In the genomic region with DNA sequence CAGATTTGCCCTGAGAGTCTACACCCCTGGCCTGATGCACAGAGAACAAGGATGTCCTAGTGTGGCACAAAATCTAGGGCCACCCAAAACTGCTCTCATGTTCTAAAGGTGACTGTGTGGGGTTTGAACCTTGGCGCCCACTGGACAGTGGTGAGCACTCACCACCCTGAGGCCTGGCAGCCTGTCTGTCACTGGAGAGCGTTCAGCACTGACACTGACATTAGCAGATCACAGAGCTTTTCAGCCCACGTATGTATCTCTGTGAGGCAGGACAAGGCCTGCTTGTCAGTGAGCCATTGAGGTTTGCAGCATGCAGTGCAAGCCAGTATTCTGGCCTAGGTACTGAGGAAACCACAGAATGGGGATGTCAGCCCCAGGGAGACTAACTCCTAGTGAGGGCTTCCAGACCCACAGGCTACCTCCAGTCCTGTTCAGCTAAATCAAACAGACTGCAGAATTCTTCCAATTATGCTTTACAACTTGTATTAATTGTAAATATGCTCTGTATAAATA, we compare ENCODE assay signal across 12 cellular contexts. TPM values are rescaled to one million over a fixed set of nuclear protein-coding genes. Genes with fewer than 3 reads are reported as not detected.
DNase-seq lines count a peak whose midpoint lies in the region; ATAC-seq and TF ChIP-seq lines count a peak whose summit lies in the region.
"Had no signal": no experiment of that assay in that cellular context is flagged by ENCODE, and none has a peak within 500 bp of the region (broad histone marks: within the 10 kb centered on the region; RNA-seq: fewer than 3 reads in every experiment).

No MANE protein-coding gene starts in this region.

- H3K4me3 ChIP-seq in mammary epithelial cell (replicated peaks in 1 of 3; ENCODE audit: insufficient read depth in 1 of 3, low read depth in 2 of 3, low read length in 3 of 3) (no peak overlapping the region), breast epithelium (no peak overlapping the region), testis (no peak overlapping the region), esophagus muscularis mucosa (no peak overlapping the region)
- H3K4me3 ChIP-seq: HAP-1 had no signal

- no peak for TF ChIP-seq EP300 in esophagus muscularis mucosa (IDR thresholded peaks at IDR 0.05)

- DNase-seq in mammary epithelial cell (no peak), breast epithelium (ENCODE audit: low spot score in 2 of 2) (no peak), SK-N-DZ (ENCODE audit: low spot score) (peak; percentile 75), testis (peak; percentile 1), NCI-H2107 treated with DMSO at 0.1 percent for 48 hours (lab: John Stamatoyannopoulos, UW; ENCODE audit: unreplicated experiment) (no peak), esophagus muscularis mucosa (ENCODE audit: extremely low spot score) (no peak)
- DNase-seq: CD4-positive, alpha-beta memory T cell; DMS79 had no signal

- no TSS peak for BruUV-seq in mammary epithelial cell (replicated peaks; lab: Mats Ljungman, UMichigan)

- TF ChIP-seq POLR2A in breast epithelium (IDR thresholded peaks at IDR 0.05) (no peak), testis (IDR thresholded peaks at IDR 0.05) (no peak), esophagus muscularis mucosa (IDR thresholded peaks at IDR 0.05; ENCODE audit: low read depth) (no peak)

- ATAC-seq in GM21737 (IDR thresholded peaks at IDR 0.05; ENCODE audit: unreplicated experiment): no peak
- ATAC-seq: HepG2 had no signal

- no peak overlapping the region for H3K4me2 ChIP-seq in mammary epithelial cell (ENCODE audit: insufficient read depth, low read depth, low read length)

- in situ Hi-C loops in mammary epithelial cell (cut with MboI; ENCODE audit: low sequenced_read_pairs in 2 of 2): no loop called here

- H3K4me1 ChIP-seq in mammary epithelial cell (ENCODE audit: insufficient read depth, low read length) (peaks cover 23% of the 10 kb centered on the region), breast epithelium (no peaks in the 10 kb centered on the region), testis (no peaks in the 10 kb centered on the region), esophagus muscularis mucosa (peaks cover 0 to 5% (median 2%) of the 10 kb centered on the region in 4 donors)
- H3K4me1 ChIP-seq: HAP-1 had no signal

- H3K36me3 ChIP-seq in mammary epithelial cell (ENCODE audit: insufficient read depth, low read length) (no peaks in the 10 kb centered on the region), breast epithelium (no peaks in the 10 kb centered on the region), testis (ENCODE audit: low read depth, missing control alignments) (no peaks in the 10 kb centered on the region), esophagus muscularis mucosa (peaks cover 3 to 55% (median 37%) of the 10 kb centered on the region in 4 donors)

- TF ChIP-seq CTCF in mammary epithelial cell (conservative IDR thresholded peaks at IDR 0.05 in 1 of 2, IDR thresholded peaks at IDR 0.05 in 1 of 2; ENCODE audit: extremely low read depth in 1 of 2, insufficient read depth in 1 of 2, low read depth in 1 of 2, low read length in 2 of 2): no peak
- no peak for TF ChIP-seq CTCF in breast epithelium (IDR thresholded peaks at IDR 0.05)
- no peak for TF ChIP-seq CTCF in testis (IDR thresholded peaks at IDR 0.05)
- no peak for TF ChIP-seq CTCF in esophagus muscularis mucosa (IDR thresholded peaks at IDR 0.05)

- H3K9me3 ChIP-seq in mammary epithelial cell (replicated peaks; ENCODE audit: insufficient read depth, low read length): no peaks in the 10 kb centered on the region
- H3K9me3 ChIP-seq in breast epithelium: no peaks in the 10 kb centered on the region
- H3K9me3 ChIP-seq in testis: no peaks in the 10 kb centered on the region
- no peaks in the 10 kb centered on the region for H3K9me3 ChIP-seq in esophagus muscularis mucosa
- H3K9me3 ChIP-seq: HAP-1 had no signal

- WGBS in mammary epithelial cell (ENCODE audit: low coverage, missing lambda C conversion rate): 34% methylated on average over 3 of the region's 3 CpGs
- WGBS in testis, 2 donors: 70 to 91% methylated on average over 3 of the region's 3 CpGs
- WGBS in esophagus muscularis mucosa: 83% methylated on average over 3 of the region's 3 CpGs

- H3K9ac ChIP-seq in mammary epithelial cell (ENCODE audit: insufficient read depth, low read length): no peak overlapping the region

- intact Hi-C loops in mammary epithelial cell (cut with micrococcal nuclease) (no loop called here), breast epithelium (cut with DNase I; ENCODE audit: low total_unique reads) (no loop called here), testis (cut with DNase I; ENCODE audit: low total_unique reads) (no loop called here), esophagus muscularis mucosa (cut with DNase I) (no loop called here)

- CTCF ChIA-PET in mammary epithelial cell (lab: Charles Lee; ENCODE audit: low non-redundant PET): no interaction called here

- H2AFZ ChIP-seq in mammary epithelial cell (ENCODE audit: low read depth, low read length): peak overlapping the region; percentile 21

- H3K27me3 ChIP-seq in mammary epithelial cell (ENCODE audit: insufficient read depth, low read length) (no peaks in the 10 kb centered on the region), breast epithelium (no peaks in the 10 kb centered on the region), testis (no peaks in the 10 kb centered on the region), esophagus muscularis mucosa (no peaks in the 10 kb centered on the region)

- H3K27ac ChIP-seq in mammary epithelial cell (ENCODE audit: insufficient read depth, low read depth, low read length) (no peak overlapping the region), breast epithelium (no peak overlapping the region), testis (no peak overlapping the region), esophagus muscularis mucosa (replicated peaks in 1 of 4) (no peak overlapping the region)
- H3K27ac ChIP-seq: C4-2B had no signal

- no peaks in the 10 kb centered on the region for H4K20me1 ChIP-seq in mammary epithelial cell (ENCODE audit: insufficient read depth, low read length)

- H3K79me2 ChIP-seq in mammary epithelial cell (ENCODE audit: insufficient read depth, low read length): no peaks in the 10 kb centered on the region

- dilution Hi-C loops in mammary epithelial cell (cut with HindIII; ENCODE audit: low sequenced_read_pairs): loop anchor here (5.0 to 10.0 kb wide), 2 partner anchors 34 to 57 kb away; no protein-coding TSS in a partner anchor

RNA-seq across cellular contexts. Expression of a gene that starts 38.9 kb away (rescaled TPM):
- 10 to 100 TPM in 1 of 2 donors, 1 to 10 TPM in 1; 8.0 to 17.1 TPM for total RNA-seq in mammary epithelial cell
- polyA plus RNA-seq in mammary epithelial cell: 9.6 TPM
- 0.52 TPM for polyA minus RNA-seq in mammary epithelial cell
- 10 to 100 TPM; 17.7 to 38.7 (median 20.9) TPM for total RNA-seq in breast epithelium
- 26.4 TPM in 2 replicates for polyA plus RNA-seq in SK-N-DZ (2014; cell fraction: cytosol; rRNA removed)
- polyA plus RNA-seq in SK-N-DZ (2014; cell fraction: nucleus; rRNA removed): 65.9 and 66.7 TPM in 2 replicates
- total RNA-seq in testis: 10 to 100 TPM; 62.7 to 68.6 TPM
- 128 TPM for polyA plus RNA-seq in testis (ENCODE audit: insufficient read depth, low read depth, low replicate concordance)
- 10 to 100 TPM; 27.0 to 34.5 (median 31.7) TPM for total RNA-seq in esophagus muscularis mucosa

Comparison
In these comparisons a context has a peak if more than half of its experiments do, and no peak if none do; other contexts are left out.
1. DNase-seq: peak in SK-N-DZ (single experiment) and testis (single experiment); none in mammary epithelial cell (single experiment), breast epithelium (0 of 2), NCI-H2107 treated with DMSO at 0.1 percent for 48 hours (single experiment) and esophagus muscularis mucosa (single experiment).